In the genomic region with DNA sequence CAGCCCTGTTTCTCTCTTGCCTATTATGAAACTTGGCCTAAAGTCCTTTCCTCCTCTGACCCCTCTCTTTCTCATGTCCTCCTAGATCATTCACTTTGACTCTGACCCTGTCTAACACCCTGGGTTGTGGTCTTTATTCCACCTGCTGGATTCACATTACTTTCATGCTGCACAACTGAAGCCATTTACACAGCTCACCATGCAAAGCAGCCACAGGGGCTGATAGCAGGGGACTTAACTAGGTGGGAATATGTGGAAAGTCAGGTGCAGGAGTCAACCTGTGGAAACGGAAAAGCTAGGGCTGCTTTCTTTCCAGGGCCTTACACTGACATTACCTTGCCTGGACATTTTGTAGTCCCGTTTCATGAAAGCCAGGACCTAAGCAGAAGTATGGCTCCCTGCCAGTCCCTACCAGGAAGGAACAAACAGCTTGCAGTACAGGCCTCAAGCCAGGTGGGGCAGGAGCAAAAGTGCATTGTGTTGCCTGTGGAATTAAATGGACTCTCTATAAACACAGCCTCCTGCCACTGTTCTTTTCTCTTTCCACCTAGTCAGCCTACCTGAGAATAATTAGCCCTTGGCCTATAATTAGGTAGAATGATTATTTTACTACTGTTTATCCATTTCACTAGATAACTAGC, we compare ENCODE assay signal across 8 cellular contexts. TPM values are rescaled to one million over a fixed set of nuclear protein-coding genes. Genes with fewer than 3 reads are reported as not detected.
A peak's percentile ranks its signal among the peaks of the same experiment; 100 is the strongest.
DNase-seq lines count a peak whose midpoint lies in the region; ATAC-seq and TF ChIP-seq lines count a peak whose summit lies in the region.

No MANE protein-coding gene starts in this region.

- no peak overlapping the region for H4K8ac ChIP-seq in neuronal stem cell (ENCODE audit: low read depth, low read length)

- H3K9ac ChIP-seq in OCI-LY1 (ENCODE audit: low read length), result no peak overlapping the region
- H3K9ac ChIP-seq in neuronal stem cell (ENCODE audit: low read depth, low read length, poor library complexity), result no peak overlapping the region

- H2BK15ac ChIP-seq in neuronal stem cell (ENCODE audit: low read length), result no peak overlapping the region

- H3K9me2 ChIP-seq in OCI-LY1 (ENCODE audit: low read depth, low read length), result no peaks in the 10 kb centered on the region

- H3K4me1 ChIP-seq in OCI-LY1 (ENCODE audit: insufficient read depth, low read length, severe bottlenecking) (no peaks in the 10 kb centered on the region), neuronal stem cell (ENCODE audit: control insufficient read depth in 2 of 2, insufficient read depth in 1 of 2, low read depth in 1 of 2, low read length in 2 of 2) (no peaks in the 10 kb centered on the region)

- H3K4me3 ChIP-seq in OCI-LY1 (ENCODE audit: low read depth, low read length, poor library complexity, severe bottlenecking) (no peak overlapping the region), neuronal stem cell (ENCODE audit: low read length in 2 of 2) (no peak overlapping the region)

- H2BK120ac ChIP-seq in neuronal stem cell (ENCODE audit: low read depth, low read length), result no peak overlapping the region

- no peak overlapping the region for H2AFZ ChIP-seq in OCI-LY1 (ENCODE audit: low read length)
- no peak overlapping the region for H2AFZ ChIP-seq in neuronal stem cell (ENCODE audit: low read length)

- no peaks in the 10 kb centered on the region for H3K79me1 ChIP-seq in neuronal stem cell (ENCODE audit: low read depth, low read length)

- H2AK5ac ChIP-seq in neuronal stem cell (ENCODE audit: low read depth, low read length), result no peak overlapping the region

- H2BK12ac ChIP-seq in neuronal stem cell (ENCODE audit: low read length), result no peak overlapping the region

- no peak overlapping the region for H3K4ac ChIP-seq in neuronal stem cell (ENCODE audit: low read length)

- H3K4me2 ChIP-seq in OCI-LY1 (ENCODE audit: low read length) (no peak overlapping the region), neuronal stem cell (ENCODE audit: insufficient read depth, low read length, poor library complexity, severe bottlenecking) (no peak overlapping the region)

- H2BK5ac ChIP-seq in neuronal stem cell (ENCODE audit: low read length), result no peak overlapping the region

- ATAC-seq in HG02623 (IDR thresholded peaks at IDR 0.05; ENCODE audit: unreplicated experiment), result no peak

- H3K27ac ChIP-seq in OCI-LY1 (ENCODE audit: low read depth, low read length, poor library complexity, severe bottlenecking) (no peak overlapping the region), neuronal stem cell (replicated peaks; ENCODE audit: low read length) (no peak overlapping the region)

- no peak overlapping the region for H3K14ac ChIP-seq in neuronal stem cell (ENCODE audit: low read length)

- H3K79me2 ChIP-seq in OCI-LY1 (ENCODE audit: insufficient read depth, low read length), result no peaks in the 10 kb centered on the region

- DNase-seq in DMS79 (lab: John Stamatoyannopoulos, UW) (peak; percentile 76), HPDE6-E6E7 (ENCODE audit: extremely low spot score) (peak; percentile 64), dermis blood vessel endothelial cell (peak; percentile 82), midbrain (lab: John Stamatoyannopoulos, UW) (peak; percentile 71), NCI-H1048 (lab: John Stamatoyannopoulos, UW) (no peak), neuronal stem cell (ENCODE audit: low spot score) (no peak)

- TF ChIP-seq CTCF in OCI-LY1 (IDR thresholded peaks at IDR 0.05; ENCODE audit: low read length), result peak; percentile 29; the same call in 1 of the 2 replicates

- no peak overlapping the region for H3K23ac ChIP-seq in neuronal stem cell (ENCODE audit: low read depth, low read length, poor library complexity)

- no peaks in the 10 kb centered on the region for H4K20me1 ChIP-seq in OCI-LY1 (ENCODE audit: insufficient read depth, low read length)

- WGBS in neuronal stem cell (ENCODE audit: extremely low coverage in 2 of 2, insufficient read length in 2 of 2, insufficient replicate concordance in 1 of 2), 2 donors, result no CpG with 5 or more reads among the region's 2 CpGs

- H3K27me3 ChIP-seq in OCI-LY1 (ENCODE audit: insufficient read depth, low read length), result 0 out of 2 replicates have a peak, but pooled peaks cover 4% of the 10 kb centered on the region
- no peaks in the 10 kb centered on the region for H3K27me3 ChIP-seq in neuronal stem cell (ENCODE audit: control insufficient read depth in 3 of 3, insufficient read depth in 3 of 3, low read depth in 1 of 3, low read length in 3 of 3)

- no peak overlapping the region for H3K18ac ChIP-seq in neuronal stem cell (ENCODE audit: low read length)

- no peaks in the 10 kb centered on the region for H3K9me3 ChIP-seq in OCI-LY1 (ENCODE audit: low read length)
- no peaks in the 10 kb centered on the region for H3K9me3 ChIP-seq in neuronal stem cell (replicated peaks in 1 of 2; ENCODE audit: control insufficient read depth in 2 of 2, insufficient read depth in 1 of 2, low read depth in 1 of 2, low read length in 2 of 2)

- no peaks in the 10 kb centered on the region for H3K36me3 ChIP-seq in OCI-LY1 (ENCODE audit: insufficient read depth, low read length)
- H3K36me3 ChIP-seq in neuronal stem cell (replicated peaks in 1 of 2; ENCODE audit: control insufficient read depth in 2 of 2, insufficient read depth in 2 of 2, low read length in 2 of 2), result no peaks in the 10 kb centered on the region

- H3F3A ChIP-seq in OCI-LY1 (ENCODE audit: insufficient read depth, low read length), result no peaks in the 10 kb centered on the region

- no peak overlapping the region for H4K91ac ChIP-seq in neuronal stem cell (ENCODE audit: low read depth, low read length, poor library complexity)

RNA-seq across cellular contexts. Expression of a gene that starts 11.8 kb away (rescaled TPM):
- 0.17 and 1.3 TPM in 2 replicates for total RNA-seq in dermis blood vessel endothelial cell
- polyA plus RNA-seq in neuronal stem cell (2013, experiment 1 of 2), result 13.3 TPM
- polyA plus RNA-seq in neuronal stem cell (2013, experiment 2 of 2), result 13.3 TPM

RNA-seq across cellular contexts. Expression of a gene that starts 50.5 kb away (rescaled TPM):
- total RNA-seq in dermis blood vessel endothelial cell, result 23.5 and 33.4 TPM in 2 replicates
- 21.6 TPM for polyA plus RNA-seq in neuronal stem cell (2013, experiment 1 of 2)
- polyA plus RNA-seq in neuronal stem cell (2013, experiment 2 of 2), result 22.1 TPM

Comparison
In these comparisons a context has a peak if more than half of its experiments do, and no peak if none do; other contexts are left out.
1. DNase-seq: peak in DMS79 (single experiment), HPDE6-E6E7 (single experiment), dermis blood vessel endothelial cell (single experiment) and midbrain (single experiment); none in NCI-H1048 (single experiment) and neuronal stem cell (single experiment).